In genomic region chr10:49844775-49845561, GRCh38 we compare ENCODE assay signal across 1 cellular context.
TF ChIP-seq lines count a peak whose summit lies in the region.

No MANE protein-coding gene starts in this region.

TF ChIP-seq in SK-N-SH, 30 proteins besides CTCF, POLR2A, EP300 and RAD21 (continued from another document):
- TF ChIP-seq REST (IDR thresholded peaks at IDR 0.05; ENCODE audit: low read depth, low read length), result no peak
